ENCODE assay signal across 1 cellular context in genomic region chr13:108682714-108683113, GRCh38.
TF ChIP-seq lines count a peak whose summit lies in the region.

No MANE protein-coding gene starts in this region.

TF ChIP-seq in GM12878, 131 proteins besides CTCF, POLR2A, EP300 and RAD21 (continued from another document):
- TF ChIP-seq ZNF592 (IDR thresholded peaks at IDR 0.05) (peak; percentile 97), ZNF687 (IDR thresholded peaks at IDR 0.05) (peak; percentile 89)
